In the genomic region with DNA sequence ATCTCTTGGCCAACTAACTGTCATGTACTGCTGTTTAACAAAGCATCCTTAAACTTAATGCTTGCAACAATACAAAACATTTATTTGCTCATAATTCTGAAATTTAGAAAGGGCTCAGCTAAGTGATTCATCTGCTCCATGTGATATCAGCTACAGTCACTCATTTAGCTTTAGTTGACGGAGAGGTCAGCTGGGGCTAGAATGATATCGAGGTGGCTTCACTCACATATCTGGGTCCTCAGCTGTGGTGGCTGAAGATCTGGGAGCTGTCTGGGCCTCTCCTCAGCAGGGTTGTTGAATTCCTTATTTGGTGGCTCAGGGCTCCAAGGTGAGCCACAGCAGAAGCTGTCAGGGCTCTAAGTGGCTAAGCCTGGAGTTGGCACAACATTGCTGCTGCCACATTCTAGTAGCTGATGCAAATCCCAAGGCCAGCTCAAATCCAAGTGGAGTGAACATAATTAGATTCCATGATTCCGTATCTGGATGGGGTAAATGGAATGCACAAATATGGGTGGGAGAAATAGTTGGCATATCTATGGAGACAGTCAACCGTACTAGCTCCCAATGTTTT, we compare ENCODE assay signal across 23 cellular contexts.
"Had no signal": no experiment of that assay in that cellular context is flagged by ENCODE, and none has a peak within 500 bp of the region (broad histone marks: within the 10 kb centered on the region; RNA-seq: fewer than 3 reads in every experiment).

No MANE protein-coding gene starts in this region.

- H3K4me2 ChIP-seq: hepatocyte had no signal

- ATAC-seq: activated CD4-positive, alpha-beta T cell treated with anti-CD3 and anti-CD28 coated beads for 36 hours; activated naive CD4-positive, alpha-beta T cell treated with anti-CD3 and anti-CD28 coated beads, Interleukin-2, amount 50 U/mL, for 72 hours; psoas muscle had no signal

- DNase-seq: activated CD4-positive, alpha-beta memory T cell treated with anti-CD3 and anti-CD28 coated beads for 36 hours; activated CD4-positive, alpha-beta T cell treated with anti-CD3 and anti-CD28 coated beads for 36 hours; activated gamma-delta T cell treated with Interleukin-2 at 50 U/mL for 16 hours; activated T-cell treated with anti-CD3 and anti-CD28 coated beads for 4 hours; adrenal gland; effector CD8-positive, alpha-beta T cell; esophagus squamous epithelium; naive B cell; ovary; psoas muscle; stimulated activated CD4-positive, alpha-beta T cell treated with anti-CD3 and anti-CD28 coated beads, Interleukin-12 subunit alpha, Interleukin-12 subunit beta, amount 100 ng/mL, for 4 hours; stimulated activated CD4-positive, alpha-beta T cell treated with anti-CD3 and anti-CD28 coated beads, Interleukin-1b, Interleukin-23, amount 100 ng/mL, for 48 hours; stimulated activated naive CD4-positive, alpha-beta T cell treated with Interleukin-2 at 50 U/mL for 16 hours; T-helper 2 cell; thyroid gland; uterus had no signal

- H3K36me3 Mint-ChIP-seq: activated CD4-positive, alpha-beta memory T cell treated with anti-CD3 and anti-CD28 coated beads for 36 hours; activated naive CD4-positive, alpha-beta T cell treated with anti-CD3 and anti-CD28 coated beads, Interleukin-2, amount 50 U/mL, for 72 hours; naive B cell had no signal

- H3K9me3 Mint-ChIP-seq: activated T-helper 1 cell treated with anti-CD3 and anti-CD28 coated beads, Interleukin-12 subunit alpha, Interleukin-12 subunit beta, Interleukin-2, Interleukin-4 antibody, amounts not matched to agents 30 ng/mL and 10 ng/mL and 1 ng/mL, durations not matched to agents 14 hours and 24 hours and 36 hours had no signal

- H3K4me3 ChIP-seq: adrenal gland, esophagus squamous epithelium, hepatocyte, lung, ovary, psoas muscle, thyroid gland, uterus had no signal

- H3K27me3 ChIP-seq: adrenal gland, esophagus squamous epithelium, hepatocyte, ovary, thyroid gland, uterus had no signal

- H2AFZ ChIP-seq: hepatocyte had no signal

- H3K4me1 Mint-ChIP-seq: activated CD4-positive, alpha-beta T cell treated with anti-CD3 and anti-CD28 coated beads for 36 hours; naive B cell had no signal

- H3K79me2 ChIP-seq: hepatocyte had no signal

- H3K36me3 ChIP-seq: adrenal gland, esophagus squamous epithelium, ovary, thyroid gland, uterus had no signal

- H3K4me3 Mint-ChIP-seq: activated CD4-positive, alpha-beta memory T cell treated with anti-CD3 and anti-CD28 coated beads for 36 hours; activated CD4-positive, alpha-beta T cell treated with anti-CD3 and anti-CD28 coated beads for 36 hours; activated T-helper 1 cell treated with anti-CD3 and anti-CD28 coated beads, Interleukin-12 subunit alpha, Interleukin-12 subunit beta, Interleukin-2, Interleukin-4 antibody, amounts not matched to agents 30 ng/mL and 10 ng/mL and 1 ng/mL, durations not matched to agents 14 hours and 24 hours and 36 hours; dendritic cell treated with granulocyte-macrophage colony-stimulating factor and Interleukin-4, amounts not matched to agents 40 ng/mL and 50 ng/mL, for 4 days; naive B cell had no signal

- H3K27ac Mint-ChIP-seq: activated CD4-positive, alpha-beta memory T cell treated with anti-CD3 and anti-CD28 coated beads for 36 hours; activated CD4-positive, alpha-beta T cell treated with anti-CD3 and anti-CD28 coated beads for 36 hours; activated naive CD4-positive, alpha-beta T cell treated with anti-CD3 and anti-CD28 coated beads, Interleukin-2, amount 50 U/mL, for 72 hours; activated T-helper 1 cell treated with anti-CD3 and anti-CD28 coated beads, Interleukin-12 subunit alpha, Interleukin-12 subunit beta, Interleukin-2, Interleukin-4 antibody, amounts not matched to agents 30 ng/mL and 10 ng/mL and 1 ng/mL, durations not matched to agents 14 hours and 24 hours and 36 hours; dendritic cell treated with granulocyte-macrophage colony-stimulating factor and Interleukin-4, amounts not matched to agents 40 ng/mL and 50 ng/mL, for 4 days; naive B cell had no signal

- H3K9me3 ChIP-seq: adrenal gland, ovary, thyroid gland, uterus had no signal

- FAIRE-seq: endothelial cell of umbilical vein, islet of Langerhans had no signal

- H3K27me3 Mint-ChIP-seq: activated CD4-positive, alpha-beta T cell treated with anti-CD3 and anti-CD28 coated beads for 36 hours; dendritic cell treated with granulocyte-macrophage colony-stimulating factor and Interleukin-4, amounts not matched to agents 40 ng/mL and 50 ng/mL, for 4 days had no signal

- H3K4me1 ChIP-seq: adrenal gland, psoas muscle, thyroid gland, uterus had no signal

- H3K27ac ChIP-seq: adrenal gland, esophagus squamous epithelium, hepatocyte, ovary, psoas muscle, thyroid gland, uterus had no signal
